2 cellular contexts compared by ENCODE assay signal in the genomic region with DNA sequence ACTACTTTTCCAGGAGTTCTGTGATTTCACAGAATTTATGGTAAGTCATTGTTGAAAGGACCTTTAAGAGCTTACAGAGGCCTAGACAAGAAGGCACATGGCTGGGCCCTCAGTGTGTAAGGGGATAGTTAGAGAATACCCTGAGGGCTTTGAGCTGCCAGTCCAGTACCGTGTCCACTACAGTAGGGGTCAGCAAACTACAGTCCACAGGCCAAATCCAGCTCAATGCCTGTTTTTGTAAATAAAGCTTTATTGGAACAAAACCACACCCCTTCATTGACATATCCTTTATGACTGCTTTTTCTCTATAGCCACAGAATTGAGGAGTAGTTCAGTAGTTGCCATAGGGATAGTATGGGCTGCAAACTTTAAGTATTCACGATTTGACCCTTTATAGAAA.
TF ChIP-seq lines count a peak whose summit lies in the region.

No MANE protein-coding gene starts in this region.

TF ChIP-seq in HepG2, 621 proteins besides CTCF, POLR2A, EP300 and RAD21 (continued from another document):
- TF ChIP-seq, protein P1, sequence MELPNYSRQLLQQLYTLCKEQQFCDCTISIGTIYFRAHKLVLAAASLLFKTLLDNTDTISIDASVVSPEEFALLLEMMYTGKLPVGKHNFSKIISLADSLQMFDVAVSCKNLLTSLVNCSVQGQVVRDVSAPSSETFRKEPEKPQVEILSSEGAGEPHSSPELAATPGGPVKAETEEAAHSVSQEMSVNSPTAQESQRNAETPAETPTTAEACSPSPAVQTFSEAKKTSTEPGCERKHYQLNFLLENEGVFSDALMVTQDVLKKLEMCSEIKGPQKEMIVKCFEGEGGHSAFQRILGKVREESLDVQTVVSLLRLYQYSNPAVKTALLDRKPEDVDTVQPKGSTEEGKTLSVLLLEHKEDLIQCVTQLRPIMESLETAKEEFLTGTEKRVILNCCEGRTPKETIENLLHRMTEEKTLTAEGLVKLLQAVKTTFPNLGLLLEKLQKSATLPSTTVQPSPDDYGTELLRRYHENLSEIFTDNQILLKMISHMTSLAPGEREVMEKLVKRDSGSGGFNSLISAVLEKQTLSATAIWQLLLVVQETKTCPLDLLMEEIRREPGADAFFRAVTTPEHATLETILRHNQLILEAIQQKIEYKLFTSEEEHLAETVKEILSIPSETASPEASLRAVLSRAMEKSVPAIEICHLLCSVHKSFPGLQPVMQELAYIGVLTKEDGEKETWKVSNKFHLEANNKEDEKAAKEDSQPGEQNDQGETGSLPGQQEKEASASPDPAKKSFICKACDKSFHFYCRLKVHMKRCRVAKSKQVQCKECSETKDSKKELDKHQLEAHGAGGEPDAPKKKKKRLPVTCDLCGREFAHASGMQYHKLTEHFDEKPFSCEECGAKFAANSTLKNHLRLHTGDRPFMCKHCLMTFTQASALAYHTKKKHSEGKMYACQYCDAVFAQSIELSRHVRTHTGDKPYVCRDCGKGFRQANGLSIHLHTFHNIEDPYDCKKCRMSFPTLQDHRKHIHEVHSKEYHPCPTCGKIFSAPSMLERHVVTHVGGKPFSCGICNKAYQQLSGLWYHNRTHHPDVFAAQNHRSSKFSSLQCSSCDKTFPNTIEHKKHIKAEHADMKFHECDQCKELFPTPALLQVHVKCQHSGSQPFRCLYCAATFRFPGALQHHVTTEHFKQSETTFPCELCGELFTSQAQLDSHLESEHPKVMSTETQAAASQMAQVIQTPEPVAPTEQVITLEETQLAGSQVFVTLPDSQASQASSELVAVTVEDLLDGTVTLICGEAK (IDR thresholded peaks at IDR 0.05), result peak; percentile 84
- TF ChIP-seq, protein P1 (CRISPR knock-in tag; IDR thresholded peaks at IDR 0.05), result peak; percentile 99
TF ChIP-seq in HepG2: peak in this region for 3.

TF ChIP-seq in HEK293T, 16 proteins besides CTCF, POLR2A, EP300 and RAD21 (continued from another document):
- TF ChIP-seq ZNF384 (IDR thresholded peaks at IDR 0.05), result no peak
